37 cellular contexts compared by ENCODE assay signal in genomic region chr7:116034411-116034810, GRCh38. TPM values are rescaled to one million over a fixed set of nuclear protein-coding genes. Genes with fewer than 3 reads are reported as not detected.
"Had no signal": no experiment of that assay in that cellular context is flagged by ENCODE, and none has a peak within 500 bp of the region (broad histone marks: within the 10 kb centered on the region; RNA-seq: fewer than 3 reads in every experiment).

No MANE protein-coding gene starts in this region.

- H3K4me3 ChIP-seq: MG63 had no signal

- H3K4me2 ChIP-seq: KMS-11 had no signal

- H3K36me3 ChIP-seq: MG63 had no signal

- H3K9me3 ChIP-seq: MG63 had no signal

- DNase-seq: Karpas-422, Kasumi-1, KG1, MG63, MM.1S, MV-4-11, NCI-H1048, NCI-H1092, NCI-H1092 treated with DMSO at 0.1 percent for 48 hours, NCI-H1105, NCI-H1105 treated with DMSO at 0.1 percent for 48 hours, NCI-H1417, NCI-H1417 treated with DMSO at 0.1 percent for 48 hours, NCI-H1436, NCI-H1436 treated with DMSO at 0.1 percent for 48 hours, NCI-H146, NCI-H1694, NCI-H1694 treated with DMSO at 0.1 percent for 48 hours, NCI-H187, NCI-H187 treated with DMSO at 0.1 percent for 48 hours, NCI-H1930, NCI-H2029, NCI-H2029 treated with DMSO at 0.1 percent for 48 hours, NCI-H2081, NCI-H2081 treated with DMSO at 0.1 percent for 48 hours, NCI-H2107, NCI-H2171, NCI-H2171 treated with DMSO at 0.1 percent for 48 hours, NCI-H2227 treated with DMSO at 0.1 percent for 48 hours, NCI-H226, NCI-H345, NCI-H446, NCI-H446 treated with DMSO at 0.1 percent for 48 hours had no signal

- H3K9ac ChIP-seq: KMS-11 had no signal

- H3K27me3 ChIP-seq: MG63 had no signal

- H3K27ac ChIP-seq: KMS-11 had no signal

RNA-seq across cellular contexts. Expression of gene TFEC, which starts 3.8 kb away (rescaled TPM):
- total RNA-seq: LHCN-M2, MCF 10A, NCI-H460 had no signal
